ENCODE assay signal across 8 cellular contexts in genomic region chr14:91061309-91061887, GRCh38. TPM values are rescaled to one million over a fixed set of nuclear protein-coding genes. Genes with fewer than 3 reads are reported as not detected.
DNase-seq lines count a peak whose midpoint lies in the region; ATAC-seq and TF ChIP-seq lines count a peak whose summit lies in the region.

No MANE protein-coding gene starts in this region.

- intact Hi-C loops in MCF 10A (cut with micrococcal nuclease): loop anchor here (2.0 kb wide), 3 partner anchors 79 to 225 kb away; no protein-coding TSS in a partner anchor
- intact Hi-C loops in activated CD4-positive, alpha-beta T cell treated with anti-CD3 and anti-CD28 coated beads for 36 hours (cut with DNase I, micrococcal nuclease): loop anchor here (1.0 to 10.0 kb wide), 15 partner anchors 17 to 1447 kb away; partner anchors contain the start of genes CALM1 (in 1 of the 2), NRDE2 (in 1 of the 2), PPP4R3A (in 1 of the 2) and TC2N (in 1 of the 2)

- POLR2A ChIA-PET in MCF 10A (lab: Yijun Ruan, JAX): interaction anchor here (0.7 to 3.7 kb wide), 23 partner anchors 9 to 1107 kb away, joined by 3 to 39 read pairs (median 4); partner anchors contain the start of genes CALM1, DGLUCY and EFCAB11
- POLR2A ChIA-PET in activated CD4-positive, alpha-beta T cell treated with anti-CD3 and anti-CD28 coated beads for 36 hours (lab: Charles Lee): interaction anchor here (0.6 to 2.2 kb wide), 6 partner anchors 16 to 819 kb away, joined by 3 to 29 read pairs (median 6); partner anchors contain the start of gene DGLUCY

- DNase-seq in ACHN (peak; percentile 2), MCF 10A (ENCODE audit: unreplicated experiment) (no peak), RPMI8226 (no peak), NCI-H446 treated with DMSO at 0.1 percent for 48 hours (lab: John Stamatoyannopoulos, UW) (no peak)
- DNase-seq in activated CD4-positive, alpha-beta T cell treated with anti-CD3 and anti-CD28 coated beads for 36 hours: no peak

- no peaks in the 10 kb centered on the region for H3K9me3 Mint-ChIP-seq in MCF 10A (ENCODE audit: unreplicated experiment)
- peaks cover 8% of the 10 kb centered on the region for H3K9me3 Mint-ChIP-seq in activated CD4-positive, alpha-beta T cell treated with anti-CD3 and anti-CD28 coated beads for 36 hours (ENCODE audit: low read depth)

- TSS peak; percentile 92 for BruUV-seq in MCF 10A (replicated peaks; lab: Mats Ljungman, UMichigan)

- H3K27me3 ChIP-seq in HUES6 (ENCODE audit: control insufficient read depth, insufficient read depth, low read length): no peaks in the 10 kb centered on the region; the same call in 1 of the 2 replicates
- no peaks in the 10 kb centered on the region for H3K27me3 ChIP-seq in mucosa of stomach (ENCODE audit: control insufficient read depth, insufficient read depth, low read length)

- no peak overlapping the region for H3K27ac Mint-ChIP-seq in MCF 10A (ENCODE audit: low read depth, unreplicated experiment)
- no peak overlapping the region for H3K27ac Mint-ChIP-seq in activated CD4-positive, alpha-beta T cell treated with anti-CD3 and anti-CD28 coated beads for 36 hours

- peaks cover 10% of the 10 kb centered on the region for H3K4me1 Mint-ChIP-seq in MCF 10A (ENCODE audit: insufficient read depth, unreplicated experiment)
- H3K4me1 Mint-ChIP-seq in activated CD4-positive, alpha-beta T cell treated with anti-CD3 and anti-CD28 coated beads for 36 hours: peaks cover 56% of the 10 kb centered on the region

- in situ Hi-C loops in ACHN (cut with HindIII; ENCODE audit: low pct_ligation_motif_present, low pct_unique_long_range_greater_than_20kb, low sequenced_read_pairs): no loop called here

- no peak overlapping the region for H3K4me3 Mint-ChIP-seq in MCF 10A (ENCODE audit: unreplicated experiment)
- H3K4me3 Mint-ChIP-seq in activated CD4-positive, alpha-beta T cell treated with anti-CD3 and anti-CD28 coated beads for 36 hours: no peak overlapping the region

- H3K9me3 ChIP-seq in HUES6 (ENCODE audit: control insufficient read depth, insufficient read depth, low read depth, low read length): no peaks in the 10 kb centered on the region
- H3K9me3 ChIP-seq in mucosa of stomach (ENCODE audit: control insufficient read depth, low read length): no peaks in the 10 kb centered on the region

- no peaks in the 10 kb centered on the region for H3K27me3 Mint-ChIP-seq in MCF 10A (ENCODE audit: insufficient read depth, unreplicated experiment)
- H3K27me3 Mint-ChIP-seq in activated CD4-positive, alpha-beta T cell treated with anti-CD3 and anti-CD28 coated beads for 36 hours: no peaks in the 10 kb centered on the region

- no peaks in the 10 kb centered on the region for H3K36me3 Mint-ChIP-seq in MCF 10A (ENCODE audit: insufficient read depth, unreplicated experiment)
- H3K36me3 Mint-ChIP-seq in activated CD4-positive, alpha-beta T cell treated with anti-CD3 and anti-CD28 coated beads for 36 hours (ENCODE audit: low read depth): peaks cover 20% of the 10 kb centered on the region

- H3K36me3 ChIP-seq in HUES6 (ENCODE audit: control insufficient read depth, insufficient read depth, low read length) (no peaks in the 10 kb centered on the region), mucosa of stomach (ENCODE audit: control insufficient read depth, insufficient read depth, low read length) (no peaks in the 10 kb centered on the region)

- no peak for ATAC-seq in HG03045 (IDR thresholded peaks at IDR 0.05; ENCODE audit: unreplicated experiment)
- no peak for ATAC-seq in activated CD4-positive, alpha-beta T cell treated with anti-CD3 and anti-CD28 coated beads for 36 hours

- no peak overlapping the region for H3K27ac ChIP-seq in HUES6 (ENCODE audit: low read depth, low read length)

- peak overlapping the region; percentile 36 for H3K9ac ChIP-seq in HUES6 (ENCODE audit: low read length)
- peak overlapping the region; percentile 42 for H3K9ac ChIP-seq in mucosa of stomach (ENCODE audit: low read length)

- peak overlapping the region; percentile 60 for H3K4me3 ChIP-seq in HUES6 (ENCODE audit: low read depth, low read length)
- H3K4me3 ChIP-seq in mucosa of stomach (ENCODE audit: low read length): peak overlapping the region; percentile 21

- TF ChIP-seq CTCF in MCF 10A (IDR thresholded peaks at IDR 0.05; ENCODE audit: unreplicated experiment): no peak

- H3K4me1 ChIP-seq in HUES6 (ENCODE audit: control insufficient read depth, insufficient read depth, low read length): peaks cover 4% of the 10 kb centered on the region; the same call in 1 of the 2 replicates
- peaks cover 4% of the 10 kb centered on the region for H3K4me1 ChIP-seq in mucosa of stomach (ENCODE audit: control insufficient read depth, insufficient read depth, low read length)

- CTCF ChIA-PET in MCF 10A (lab: Yijun Ruan, JAX): interaction anchor here (0.5 to 4.8 kb wide), 11 partner anchors 9 to 303 kb away, joined by 3 to 27 read pairs (median 3); no protein-coding TSS in a partner anchor
- CTCF ChIA-PET in activated CD4-positive, alpha-beta T cell treated with anti-CD3 and anti-CD28 coated beads for 36 hours (lab: Charles Lee): interaction anchor here (0.9 to 1.3 kb wide), 5 partner anchors 25 to 303 kb away, joined by 3 to 5 read pairs (median 4); partner anchors contain the start of gene DGLUCY

RNA-seq across cellular contexts. Expression of gene RPS6KA5, which starts 1.0 kb away (rescaled TPM):
- total RNA-seq in MCF 10A (2022): 1.3 and 2.2 TPM in 2 replicates
- total RNA-seq in activated CD4-positive, alpha-beta T cell treated with anti-CD3 and anti-CD28 coated beads for 36 hours: 10 to 100 TPM; 11.9 to 13.8 TPM

RNA-seq across cellular contexts. Expression of gene DGLUCY, which starts 52.5 kb away (rescaled TPM):
- 11.3 and 11.7 TPM in 2 replicates for total RNA-seq in MCF 10A (2022)
- 10 to 100 TPM; 46.3 to 55.2 TPM for total RNA-seq in activated CD4-positive, alpha-beta T cell treated with anti-CD3 and anti-CD28 coated beads for 36 hours
